ENCODE assay signal across 11 cellular contexts in genomic region chr15:83199288-83199687, GRCh38. TPM values are rescaled to one million over a fixed set of nuclear protein-coding genes. Genes with fewer than 3 reads are reported as not detected.
DNase-seq lines count a peak whose midpoint lies in the region; ATAC-seq, FAIRE-seq and TF ChIP-seq lines count a peak whose summit lies in the region.
"Had no signal": no experiment of that assay in that cellular context is flagged by ENCODE, and none has a peak within 500 bp of the region (broad histone marks: within the 10 kb centered on the region; RNA-seq: fewer than 3 reads in every experiment).

No MANE protein-coding gene starts in this region.

- peaks cover 35% of the 10 kb centered on the region for H3K4me1 ChIP-seq in GM12878 (ENCODE audit: control insufficient read depth, insufficient read depth, low read length)

- ATAC-seq in activated CD4-positive, CD25-positive, alpha-beta regulatory T cell treated with anti-CD3 and anti-CD28 coated beads, Interleukin-2, amount 50 U/mL, for 24 hours = peak; percentile 77 to 84
- ATAC-seq in GM21423 (IDR thresholded peaks at IDR 0.05; ENCODE audit: unreplicated experiment) (peak; percentile 87), HG03108 (IDR thresholded peaks at IDR 0.05; ENCODE audit: unreplicated experiment) (peak; percentile 85), GM12878 (peak; percentile 84)
- ATAC-seq: left cardiac atrium had no signal

- TF ChIP-seq CTCF in GM12878 (IDR thresholded peaks at IDR 0.05 in 2 of 3, conservative IDR thresholded peaks at IDR 0.05 in 1 of 3; ENCODE audit: control insufficient read depth in 2 of 3, extremely low read depth in 1 of 3, insufficient read depth in 1 of 3, low read depth in 3 of 3, low read length in 3 of 3) = no peak
- no peak for TF ChIP-seq CTCF in dorsolateral prefrontal cortex (IDR thresholded peaks at IDR 0.05 in 54 of 56, conservative IDR thresholded peaks at IDR 0.05 in 2 of 56; ENCODE audit: low read depth in 1 of 56, partially characterized antibody in 56 of 56)

- POLR2A ChIA-PET in GM12878 (lab: Charles Lee) = interaction anchor here (0.8 kb wide), 1 partner anchor 21 kb away, joined by 4 read pairs; no protein-coding TSS in a partner anchor

- in situ Hi-C loops in GM12878 (cut with MboI) = no loop called here

- peak overlapping the region; percentile 65 for H3K9ac ChIP-seq in GM12878 (ENCODE audit: control insufficient read depth, insufficient read depth, low read length)

- peak overlapping the region; percentile 33; the same call in 1 of the 2 replicates for H3K4me3 ChIP-seq in GM12878
- no peak overlapping the region for H3K4me3 ChIP-seq in dorsolateral prefrontal cortex

- H4K20me1 ChIP-seq in GM12878 (ENCODE audit: control insufficient read depth, insufficient read depth) = no peaks in the 10 kb centered on the region

- no peaks in the 10 kb centered on the region for H3K36me3 ChIP-seq in GM12878 (ENCODE audit: control insufficient read depth in 2 of 2, insufficient read depth in 2 of 2, low read length in 1 of 2)

- RAD21 ChIA-PET in GM12878 (lab: Charles Lee; ENCODE audit: unreplicated experiment) = interaction anchor here (0.9 kb wide), 1 partner anchor 132 kb away, joined by 3 read pairs; the partner anchor contains the start of gene BTBD1

- intact Hi-C loops in GM12878 (cut with micrococcal nuclease; ENCODE audit: unreplicated experiment) = loop anchor here (2.0 to 5.0 kb wide), 2 partner anchors 82 to 132 kb away; partner anchors contain the start of gene BTBD1
- intact Hi-C loops in dorsolateral prefrontal cortex (cut with DNase I) = no loop called here

- 0% methylated on average over 1 of the region's 1 CpG for WGBS in GM12878 (ENCODE audit: insufficient coverage, insufficient replicate concordance, low lambda C conversion rate, missing lambda C conversion rate)

- H3K79me2 ChIP-seq in GM12878 (ENCODE audit: control insufficient read depth, insufficient read depth, low read length) = peaks cover 94% of the 10 kb centered on the region

- TF ChIP-seq RAD21 in GM12878 (IDR thresholded peaks at IDR 0.05; ENCODE audit: insufficient read depth, low read depth, low read length) = no peak

- no TSS peak for BruUV-seq in GM12878 (replicated peaks; lab: Mats Ljungman, UMichigan)

- SMC1A ChIA-PET in GM12878 (lab: Charles Lee; ENCODE audit: uncharacterized antibody, unreplicated experiment) = interaction anchor here (0.7 to 1.1 kb wide), 4 partner anchors 24 to 127 kb away, joined by 3 to 4 read pairs (median 3); no protein-coding TSS in a partner anchor

- H3K9me3 ChIP-seq in GM12878 (replicated peaks; ENCODE audit: control insufficient read depth, insufficient read depth, low read length) = no peaks in the 10 kb centered on the region

- CTCF ChIA-PET in GM12878 (lab: Yijun Ruan, JAX) = interaction anchor here (0.8 kb wide), 1 partner anchor 140 kb away, joined by 3 read pairs; no protein-coding TSS in a partner anchor

- peak overlapping the region; percentile 94 for H3K4me2 ChIP-seq in GM12878 (ENCODE audit: control insufficient read depth, insufficient read depth)

- DNase-seq in activated CD4-positive, CD25-positive, alpha-beta regulatory T cell (lab: John Stamatoyannopoulos, UW) = no peak
- DNase-seq in GM12878 (ENCODE audit: low read depth, low spot score) (peak; percentile 77), dorsolateral prefrontal cortex (no peak), MV-4-11 (lab: John Stamatoyannopoulos, UW) (no peak), NCI-H2107 treated with DMSO at 0.1 percent for 48 hours (lab: John Stamatoyannopoulos, UW; ENCODE audit: unreplicated experiment) (no peak)
- DNase-seq: left cardiac atrium had no signal

- H3K27me3 ChIP-seq in GM12878 (replicated peaks in 1 of 2; ENCODE audit: control insufficient read depth in 2 of 2, insufficient read depth in 2 of 2, low read length in 1 of 2) (no peaks in the 10 kb centered on the region), dorsolateral prefrontal cortex (no peaks in the 10 kb centered on the region)

- peak overlapping the region; percentile 94 for H3K27ac ChIP-seq in GM12878 (ENCODE audit: control insufficient read depth, insufficient read depth)
- H3K27ac ChIP-seq in dorsolateral prefrontal cortex = no peak overlapping the region
- H3K27ac ChIP-seq: 22Rv1, epithelial cell of prostate had no signal

- TF ChIP-seq EP300 in GM12878 (IDR thresholded peaks at IDR 0.05; ENCODE audit: borderline replicate concordance in 1 of 2, control insufficient read depth in 1 of 2, low read depth in 2 of 2, low read length in 2 of 2) = peak; percentile 64 to 85; a peak in 3 of 4 replicates

- no peak for FAIRE-seq in GM12878 (lab: Jason Lieb, UNC)

- no peak for TF ChIP-seq POLR2A in GM12878 (IDR thresholded peaks at IDR 0.05; ENCODE audit: low read depth, low read length)

- no peak overlapping the region for H2AFZ ChIP-seq in GM12878 (ENCODE audit: control insufficient read depth, low read depth, low read length)

TF ChIP-seq in GM12878, 131 proteins besides CTCF, POLR2A, EP300 and RAD21 (continues in another document):
- TF ChIP-seq RUNX3 (IDR thresholded peaks at IDR 0.05; ENCODE audit: low read length) = peak; percentile 76
- peak; percentile 10 to 21; a peak in 1 of 4 replicates for TF ChIP-seq BHLHE40 (IDR thresholded peaks at IDR 0.05; ENCODE audit: borderline replicate concordance in 1 of 2, low read depth in 2 of 2, low read length in 1 of 2)
- TF ChIP-seq RELB (IDR thresholded peaks at IDR 0.05; ENCODE audit: low read depth) = peak; percentile 68
- TF ChIP-seq, protein P1, sequence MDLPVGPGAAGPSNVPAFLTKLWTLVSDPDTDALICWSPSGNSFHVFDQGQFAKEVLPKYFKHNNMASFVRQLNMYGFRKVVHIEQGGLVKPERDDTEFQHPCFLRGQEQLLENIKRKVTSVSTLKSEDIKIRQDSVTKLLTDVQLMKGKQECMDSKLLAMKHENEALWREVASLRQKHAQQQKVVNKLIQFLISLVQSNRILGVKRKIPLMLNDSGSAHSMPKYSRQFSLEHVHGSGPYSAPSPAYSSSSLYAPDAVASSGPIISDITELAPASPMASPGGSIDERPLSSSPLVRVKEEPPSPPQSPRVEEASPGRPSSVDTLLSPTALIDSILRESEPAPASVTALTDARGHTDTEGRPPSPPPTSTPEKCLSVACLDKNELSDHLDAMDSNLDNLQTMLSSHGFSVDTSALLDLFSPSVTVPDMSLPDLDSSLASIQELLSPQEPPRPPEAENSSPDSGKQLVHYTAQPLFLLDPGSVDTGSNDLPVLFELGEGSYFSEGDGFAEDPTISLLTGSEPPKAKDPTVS (IDR thresholded peaks at IDR 0.05; ENCODE audit: low read depth, low read length) = no peak
- peak in 1 of 2 experiments; percentile 35; a peak in 1 of 4 replicates for TF ChIP-seq ETV6 (conservative IDR thresholded peaks at IDR 0.05 in 1 of 2, IDR thresholded peaks at IDR 0.05 in 1 of 2; ENCODE audit: borderline replicate concordance in 1 of 2, low read depth in 1 of 2)
- peak; percentile 23; the same call in 1 of the 2 replicates for TF ChIP-seq BACH1 (IDR thresholded peaks at IDR 0.05; ENCODE audit: borderline replicate concordance)

RNA-seq across cellular contexts. Expression of gene HDGFL3, which starts 8.3 kb away (rescaled TPM):
- total RNA-seq in GM12878 (2013; cell fraction: nucleolus; rRNA removed) = 8.3 and 10.8 TPM in 2 replicates
- total RNA-seq in GM12878 (2014; rRNA removed) (10.6 and 13.8 TPM in 2 replicates), GM12878 (2014; rRNA removed; fragmentation: Illumina TruSeq; extraction: Trizol) (40.6 and 42.2 TPM in 2 replicates), GM12878 (2021) (29.8 and 34.3 TPM in 2 replicates), dorsolateral prefrontal cortex (100 to 1,000 TPM in 93 of 120 experiments, 10 to 100 TPM in 27; 80.3 to 166 (median 119) TPM)
- 6.8 TPM for polyA plus RNA-seq in GM12878 (2011; ENCODE audit: low read depth)
- polyA plus RNA-seq in GM12878 (2011; rRNA removed) (31.6 and 54.1 TPM in 2 replicates), GM12878 (2014; fragmentation: Illumina TruSeq; extraction: Trizol) (40.5 and 45.1 TPM in 2 replicates), GM12878 (2014; fragmentation: Nextera tagmentation; extraction: Ambion mirVana) (1 to 10 TPM; 5.6 to 6.6 TPM), GM12878 (2014; rRNA removed) (9.7 and 18.1 TPM in 2 replicates), GM12878 (2016; fragmentation: Nextera tagmentation; extraction: Ambion mirVana) (10 to 100 TPM; 12.7 to 13.4 TPM)
- polyA plus RNA-seq in GM12878 (2011; cell fraction: cytosol; rRNA removed) = 5.1 and 5.4 TPM in 2 replicates
- polyA plus RNA-seq in GM12878 (2011; cell fraction: nucleus; rRNA removed) = 5.7 and 8.7 TPM in 2 replicates
- 17.0 and 25.4 TPM in 2 replicates for polyA plus RNA-seq in GM12878 (2012)
- 4.6 and 5.6 TPM in 2 replicates for polyA minus RNA-seq in GM12878 (2011; rRNA and poly(A)+ RNA removed)
- polyA minus RNA-seq in GM12878 (2011; cell fraction: cytosol; rRNA and poly(A)+ RNA removed) = 10.6 and 11.1 TPM in 2 replicates
- polyA minus RNA-seq in GM12878 (2011; cell fraction: nucleus; rRNA and poly(A)+ RNA removed) = 3.3 and 7.4 TPM in 2 replicates
